ENCODE assay signal across 8 cellular contexts in the genomic region with DNA sequence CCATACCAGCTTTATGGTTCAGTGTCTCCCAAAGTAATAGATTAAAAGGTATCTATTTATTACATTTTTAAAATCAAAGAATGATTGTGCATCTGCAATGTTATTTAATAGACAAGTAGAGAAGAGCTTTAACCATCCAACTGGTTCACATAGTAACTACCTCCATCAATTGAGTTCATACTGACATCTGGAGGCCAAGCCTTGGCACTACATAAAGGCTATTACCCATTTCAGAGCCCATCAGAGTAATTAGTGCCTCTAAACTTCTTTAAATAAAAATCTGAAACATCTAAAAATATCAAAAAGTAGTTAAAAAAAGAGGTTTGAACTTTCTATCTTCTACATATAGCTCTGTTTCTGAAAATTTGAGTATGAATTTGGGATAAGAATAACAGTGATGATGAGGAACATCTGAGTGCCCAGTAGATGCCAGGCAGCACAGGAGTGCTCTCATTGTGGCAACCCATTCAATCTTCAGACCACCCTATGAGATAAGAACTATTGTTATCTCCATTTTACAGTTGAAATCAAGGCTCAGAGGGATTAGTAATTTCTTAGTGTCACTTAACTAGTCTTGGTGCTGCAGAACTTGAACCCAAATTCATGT.
DNase-seq lines count a peak whose midpoint lies in the region; ATAC-seq lines count a peak whose summit lies in the region.

No MANE protein-coding gene starts in this region.

- H3K4me3 ChIP-seq in Karpas-422 (ENCODE audit: low read length): no peak overlapping the region

- H3K36me3 Mint-ChIP-seq in memory B cell: no peaks in the 10 kb centered on the region

- DNase-seq in DMS79 treated with DMSO at 0.1 percent for 48 hours (lab: John Stamatoyannopoulos, UW): peak; percentile 63
- no peak for DNase-seq in DMS79 (lab: John Stamatoyannopoulos, UW)
- peak; percentile 79 for DNase-seq in Karpas-422
- DNase-seq in SHP77 treated with DMSO at 0.1 percent for 48 hours (lab: John Stamatoyannopoulos, UW): peak; percentile 34
- peak; percentile 62 for DNase-seq in dermis blood vessel endothelial cell
- DNase-seq in memory B cell (ENCODE audit: low spot score in 2 of 2): peak in 1 of 2 donors; percentile 4

- no peak overlapping the region for H3K4me3 Mint-ChIP-seq in memory B cell

- H3K27ac Mint-ChIP-seq in memory B cell: no peak overlapping the region

- 0 out of 2 replicates have a peak, but pooled peaks cover 3% of the 10 kb centered on the region for H3K9me3 ChIP-seq in Karpas-422 (ENCODE audit: low read length)

- peaks cover 15% of the 10 kb centered on the region for H3K27me3 Mint-ChIP-seq in memory B cell

- H3K27ac ChIP-seq in Karpas-422 (ENCODE audit: low read length): no peak overlapping the region

- ATAC-seq in GM21423 (IDR thresholded peaks at IDR 0.05; ENCODE audit: unreplicated experiment) (peak; percentile 72), memory B cell (ENCODE audit: low read depth) (peak; percentile 53), HG03439 (IDR thresholded peaks at IDR 0.05; ENCODE audit: unreplicated experiment) (no peak)

- no peaks in the 10 kb centered on the region for H3K36me3 ChIP-seq in Karpas-422 (ENCODE audit: insufficient read depth, low read length)

- H3K27me3 ChIP-seq in Karpas-422 (ENCODE audit: low read length): 0 out of 2 replicates have a peak, but pooled peaks cover 2% of the 10 kb centered on the region

- peaks cover 3% of the 10 kb centered on the region for H3K9me3 Mint-ChIP-seq in memory B cell

- H3K9me2 ChIP-seq in Karpas-422 (replicated peaks; ENCODE audit: insufficient read depth, low read length): no peaks in the 10 kb centered on the region

- H3K9ac ChIP-seq in Karpas-422 (ENCODE audit: low read length): no peak overlapping the region

- H3K4me1 Mint-ChIP-seq in memory B cell: no peaks in the 10 kb centered on the region

- no peaks in the 10 kb centered on the region for H4K20me1 ChIP-seq in Karpas-422 (ENCODE audit: insufficient read depth, low read depth, low read length)

- no peak overlapping the region for H2AFZ ChIP-seq in Karpas-422 (ENCODE audit: low read length)

- H3K4me1 ChIP-seq in Karpas-422 (ENCODE audit: low read length): no peaks in the 10 kb centered on the region

- no peak overlapping the region for H3K4me2 ChIP-seq in Karpas-422 (ENCODE audit: low read depth, low read length, poor library complexity, severe bottlenecking)

- no peaks in the 10 kb centered on the region for H3K79me2 ChIP-seq in Karpas-422 (ENCODE audit: low read length)
